ENCODE assay signal across 9 cellular contexts in genomic region chr15:101198820-101199219, GRCh38.
DNase-seq lines count a peak whose midpoint lies in the region; TF ChIP-seq lines count a peak whose summit lies in the region.
"Had no signal": no experiment of that assay in that cellular context is flagged by ENCODE, and none has a peak within 500 bp of the region (broad histone marks: within the 10 kb centered on the region; RNA-seq: fewer than 3 reads in every experiment).

No MANE protein-coding gene starts in this region.

- TF ChIP-seq CTCF in SU-DHL-6 (IDR thresholded peaks at IDR 0.05; ENCODE audit: insufficient read depth, low read length, poor library complexity, severe bottlenecking), result no peak

- H3K9ac ChIP-seq in SU-DHL-6 (ENCODE audit: low read length), result no peak overlapping the region
- no peak overlapping the region for H3K9ac ChIP-seq in subcutaneous abdominal adipose tissue (ENCODE audit: low read length in 5 of 5)

- no peaks in the 10 kb centered on the region for H3K27me3 Mint-ChIP-seq in activated T-cell treated with anti-CD3 and anti-CD28 coated beads, Interleukin-2, amount 50 U/mL, for 24 hours

- H3K36me3 Mint-ChIP-seq in activated T-cell treated with anti-CD3 and anti-CD28 coated beads, Interleukin-2, amount 50 U/mL, for 24 hours (ENCODE audit: low read depth), result peaks cover 44% of the 10 kb centered on the region

- H3K79me2 ChIP-seq in SU-DHL-6 (ENCODE audit: insufficient read depth, low read length), result peaks cover 62% of the 10 kb centered on the region

- H3K4me3 ChIP-seq in SU-DHL-6 (ENCODE audit: insufficient read depth, low read length, poor library complexity, severe bottlenecking) (no peak overlapping the region), subcutaneous abdominal adipose tissue (ENCODE audit: low read depth in 1 of 5, low read length in 5 of 5) (no peak overlapping the region)

- H3K9me2 ChIP-seq in SU-DHL-6 (replicated peaks; ENCODE audit: insufficient read depth, low read length), result no peaks in the 10 kb centered on the region

- H3K27ac ChIP-seq in SU-DHL-6 (ENCODE audit: low read depth, low read length), result no peak overlapping the region
- H3K27ac ChIP-seq in subcutaneous abdominal adipose tissue (ENCODE audit: low read depth, low read length), result peak overlapping the region; percentile 27

- H3K4me1 Mint-ChIP-seq in activated T-cell treated with anti-CD3 and anti-CD28 coated beads, Interleukin-2, amount 50 U/mL, for 24 hours (ENCODE audit: low read depth), result peaks cover 90% of the 10 kb centered on the region

- H3K36me3 ChIP-seq in SU-DHL-6 (ENCODE audit: low read length), result no peaks in the 10 kb centered on the region
- H3K36me3 ChIP-seq in subcutaneous abdominal adipose tissue (ENCODE audit: control insufficient read depth in 5 of 5, insufficient read depth in 5 of 5, low read length in 5 of 5), result no peaks in the 10 kb centered on the region

- H3K4me3 Mint-ChIP-seq in activated T-cell treated with anti-CD3 and anti-CD28 coated beads, Interleukin-2, amount 50 U/mL, for 24 hours, result peak overlapping the region; percentile 70

- H3K9me3 ChIP-seq in SU-DHL-6 (ENCODE audit: insufficient read depth, low read length) (no peaks in the 10 kb centered on the region), subcutaneous abdominal adipose tissue (ENCODE audit: control insufficient read depth in 5 of 5, low read length in 5 of 5) (no peaks in the 10 kb centered on the region)

- peak overlapping the region; percentile 95 for H3K27ac Mint-ChIP-seq in activated T-cell treated with anti-CD3 and anti-CD28 coated beads, Interleukin-2, amount 50 U/mL, for 24 hours

- H3K4me1 ChIP-seq in subcutaneous abdominal adipose tissue (ENCODE audit: control insufficient read depth in 5 of 5, insufficient read depth in 5 of 5, low read length in 5 of 5), result peaks cover 5 to 53% (median 45%) of the 10 kb centered on the region in 5 donors

- no peak for DNase-seq in activated T-cell treated with anti-CD3 and anti-CD28 coated beads, Interleukin-2, amount 50 U/mL, for 24 hours
- DNase-seq in activated T-cell treated with anti-CD3 and anti-CD28 coated beads, Interleukin-2, amount 50 U/mL, for 48 hours, result no peak
- DNase-seq in fibroblast of peridontal ligament (ENCODE audit: extremely low read depth) (peak; percentile 43), DMS79 (lab: John Stamatoyannopoulos, UW) (no peak), DMS153 treated with DMSO at 0.1 percent for 48 hours (lab: John Stamatoyannopoulos, UW; ENCODE audit: unreplicated experiment) (no peak)
- no peak for DNase-seq in central memory CD4-positive, alpha-beta T cell
- DNase-seq: Kasumi-1 had no signal

- no peaks in the 10 kb centered on the region for H3F3A ChIP-seq in SU-DHL-6 (ENCODE audit: insufficient read depth)

- peaks cover 4% of the 10 kb centered on the region for H3K9me3 Mint-ChIP-seq in activated T-cell treated with anti-CD3 and anti-CD28 coated beads, Interleukin-2, amount 50 U/mL, for 24 hours

- H4K20me1 ChIP-seq in SU-DHL-6 (ENCODE audit: low read depth, low read length), result peaks cover 23% of the 10 kb centered on the region; the same call in 1 of the 2 replicates

- H3K27me3 ChIP-seq in SU-DHL-6 (ENCODE audit: low read length) (no peaks in the 10 kb centered on the region), subcutaneous abdominal adipose tissue (ENCODE audit: control insufficient read depth in 5 of 5, insufficient read depth in 4 of 5, low read length in 5 of 5) (no peaks in the 10 kb centered on the region)

- peak overlapping the region; percentile 60 for H3K4me2 ChIP-seq in SU-DHL-6 (ENCODE audit: low read depth, low read length, poor library complexity, severe bottlenecking)

- H2AFZ ChIP-seq in SU-DHL-6 (ENCODE audit: low read depth, low read length, severe bottlenecking), result no peak overlapping the region
